ENCODE assay signal across 16 cellular contexts in genomic region chr20:23304616-23305015, GRCh38.
"Had no signal": no experiment of that assay in that cellular context is flagged by ENCODE, and none has a peak within 500 bp of the region (broad histone marks: within the 10 kb centered on the region; RNA-seq: fewer than 3 reads in every experiment).

No MANE protein-coding gene starts in this region.

- H3K27ac Mint-ChIP-seq: activated CD4-positive, alpha-beta T cell treated with anti-CD3 and anti-CD28 coated beads for 36 hours; activated naive CD4-positive, alpha-beta T cell treated with anti-CD3 and anti-CD28 coated beads for 36 hours; mesothelial cell of epicardium; natural killer cell treated with Interleukin-12 subunit alpha and Interleukin-12 subunit beta and Interleukin-15 and Interleukin-18, amount 100 ng/mL, for 72 hours; type B pancreatic cell; WTC11 had no signal

- H3K4me1 Mint-ChIP-seq: activated CD4-positive, alpha-beta T cell treated with anti-CD3 and anti-CD28 coated beads for 36 hours; mesothelial cell of epicardium; WTC11 had no signal

- ATAC-seq: activated CD4-positive, alpha-beta T cell treated with anti-CD3 and anti-CD28 coated beads for 36 hours; WTC11 had no signal

- H3K9me3 Mint-ChIP-seq: activated naive CD4-positive, alpha-beta T cell treated with anti-CD3 and anti-CD28 coated beads for 36 hours; mesothelial cell of epicardium; natural killer cell treated with Interleukin-12 subunit alpha and Interleukin-12 subunit beta and Interleukin-15 and Interleukin-18, amount 100 ng/mL, for 72 hours had no signal

- DNase-seq: activated CD4-positive, alpha-beta T cell treated with anti-CD3 and anti-CD28 coated beads for 36 hours; activated CD4-positive, alpha-beta T cell treated with anti-CD3 and anti-CD28 coated beads, Interleukin-2, amount 50 U/mL, for 48 hours; activated naive CD4-positive, alpha-beta T cell treated with anti-CD3 and anti-CD28 coated beads for 36 hours; activated T-cell treated with anti-CD3 and anti-CD28 coated beads for 4 hours; cortex of kidney; effector CD4-positive, alpha-beta T cell; hippocampal formation; left cardiac atrium; nucleus accumbens; stimulated activated naive CD4-positive, alpha-beta T cell had no signal

- H3K4me3 ChIP-seq: lung, SK-N-MC had no signal

- H3K27ac ChIP-seq: SK-N-MC had no signal

- H3K36me3 Mint-ChIP-seq: mesothelial cell of epicardium; natural killer cell treated with Interleukin-12 subunit alpha and Interleukin-12 subunit beta and Interleukin-15 and Interleukin-18, amount 100 ng/mL, for 72 hours; type B pancreatic cell; WTC11 had no signal

- H3K4me3 Mint-ChIP-seq: activated CD4-positive, alpha-beta T cell treated with anti-CD3 and anti-CD28 coated beads for 36 hours; activated naive CD4-positive, alpha-beta T cell treated with anti-CD3 and anti-CD28 coated beads for 36 hours; mesothelial cell of epicardium; natural killer cell treated with Interleukin-12 subunit alpha and Interleukin-12 subunit beta and Interleukin-15 and Interleukin-18, amount 100 ng/mL, for 72 hours; type B pancreatic cell; WTC11 had no signal

- H3K27me3 Mint-ChIP-seq: activated CD4-positive, alpha-beta T cell treated with anti-CD3 and anti-CD28 coated beads for 36 hours had no signal
